ENCODE assay signal across 9 cellular contexts in genomic region chr2:111055735-111056134, GRCh38.
"Had no signal": no experiment of that assay in that cellular context is flagged by ENCODE, and none has a peak within 500 bp of the region (broad histone marks: within the 10 kb centered on the region; RNA-seq: fewer than 3 reads in every experiment).

No MANE protein-coding gene starts in this region.

- H3K27ac Mint-ChIP-seq: activated naive CD4-positive, alpha-beta T cell treated with anti-CD3 and anti-CD28 coated beads for 36 hours; effector memory CD8-positive, alpha-beta T cell had no signal

- DNase-seq: dermis blood vessel endothelial cell; effector memory CD8-positive, alpha-beta T cell; head of caudate nucleus; lower lobe of right lung; pancreas; T-helper 9 cell; tibial artery had no signal

- ATAC-seq: effector memory CD8-positive, alpha-beta T cell had no signal

- H3K4me3 Mint-ChIP-seq: activated naive CD4-positive, alpha-beta T cell treated with anti-CD3 and anti-CD28 coated beads for 36 hours; effector memory CD8-positive, alpha-beta T cell; neural crest cell had no signal
